ENCODE assay signal across 31 cellular contexts in the genomic region with DNA sequence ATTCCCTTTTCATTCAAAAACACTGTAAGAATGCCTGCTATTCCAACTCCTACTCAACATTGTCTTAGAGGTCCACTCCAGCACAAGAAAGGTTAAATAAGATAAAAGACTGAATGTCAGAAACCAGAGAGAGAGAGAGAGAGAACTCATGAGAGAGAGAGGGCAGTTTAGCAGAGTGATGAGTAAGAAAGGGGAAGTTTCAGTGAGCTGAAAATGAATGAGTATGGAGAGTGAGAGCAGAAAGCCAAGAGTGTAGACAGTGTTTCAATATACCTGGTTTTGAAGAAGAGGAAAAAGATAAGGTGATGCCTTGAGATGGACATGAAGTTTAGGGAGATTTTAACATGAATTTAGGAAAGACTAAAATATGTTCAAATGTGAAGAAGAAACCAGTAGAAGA.
DNase-seq lines count a peak whose midpoint lies in the region; ATAC-seq, FAIRE-seq and TF ChIP-seq lines count a peak whose summit lies in the region.
"Had no signal": no experiment of that assay in that cellular context is flagged by ENCODE, and none has a peak within 500 bp of the region (broad histone marks: within the 10 kb centered on the region; RNA-seq: fewer than 3 reads in every experiment).

No MANE protein-coding gene starts in this region.

- in situ Hi-C loops in HepG2 (cut with HindIII; ENCODE audit: extremely low pct_ligation_motif_present, low pct_unique_long_range_greater_than_20kb), result no loop called here

- H2AFZ ChIP-seq in HepG2 (ENCODE audit: low read length), result no peak overlapping the region

- H3K4me1 ChIP-seq in mesendoderm (ENCODE audit: control insufficient read depth, low read depth, low read length), result no peaks in the 10 kb centered on the region
- H3K4me1 ChIP-seq in Peyer's patch, result no peaks in the 10 kb centered on the region
- H3K4me1 ChIP-seq in HepG2 (ENCODE audit: insufficient read depth, low read length), result no peaks in the 10 kb centered on the region
- H3K4me1 ChIP-seq: colonic mucosa, left lung, suprapubic skin, upper lobe of left lung had no signal

- no peak overlapping the region for H2AK5ac ChIP-seq in mesendoderm (ENCODE audit: low read length)

- no peak overlapping the region for H3K56ac ChIP-seq in mesendoderm (ENCODE audit: low read length)

- no peak overlapping the region for H2BK120ac ChIP-seq in mesendoderm (ENCODE audit: low read depth, low read length)

- TF ChIP-seq POLR2A in Peyer's patch (IDR thresholded peaks at IDR 0.05), result no peak
- TF ChIP-seq POLR2A in HepG2 (IDR thresholded peaks at IDR 0.05; ENCODE audit: insufficient read depth in 1 of 2, low read depth in 2 of 2, low read length in 2 of 2), result no peak

- H3K18ac ChIP-seq in mesendoderm (ENCODE audit: low read length), result no peak overlapping the region

- TF ChIP-seq EP300 in HepG2 (IDR thresholded peaks at IDR 0.05; ENCODE audit: low read depth in 2 of 2, low read length in 2 of 2) (no peak), HepG2 (CRISPR knock-in tag; IDR thresholded peaks at IDR 0.05; ENCODE audit: borderline replicate concordance) (no peak)

- H3K4me2 ChIP-seq in mesendoderm (ENCODE audit: low read length), result no peak overlapping the region
- H3K4me2 ChIP-seq in HepG2 (ENCODE audit: low read depth, low read length), result no peak overlapping the region
- H3K4me2 ChIP-seq: smooth muscle cell had no signal

- POLR2A ChIA-PET in HepG2 (lab: Yijun Ruan, JAX), result no interaction called here

- H3K27ac ChIP-seq in mesendoderm (ENCODE audit: low read depth, low read length), result no peak overlapping the region
- no peak overlapping the region for H3K27ac ChIP-seq in Peyer's patch
- H3K27ac ChIP-seq in HepG2 (ENCODE audit: extremely low read length, insufficient read depth, low read length), result no peak overlapping the region
- H3K27ac ChIP-seq: colonic mucosa, epithelial cell of prostate, HL-60, left lung, suprapubic skin, upper lobe of left lung had no signal

- no peak overlapping the region for H2BK5ac ChIP-seq in mesendoderm (ENCODE audit: low read length)

- no peak for TF ChIP-seq RAD21 in HepG2 (CRISPR knock-in tag; IDR thresholded peaks at IDR 0.05)

- no peak overlapping the region for H3K4ac ChIP-seq in mesendoderm (ENCODE audit: low read depth, low read length)

- H3K23ac ChIP-seq in mesendoderm (ENCODE audit: low read length), result no peak overlapping the region

- H2BK15ac ChIP-seq in mesendoderm (replicated peaks; ENCODE audit: low read depth), result no peak overlapping the region

- no peak for TF ChIP-seq CTCF in Peyer's patch (IDR thresholded peaks at IDR 0.05)
- no peak for TF ChIP-seq CTCF in HepG2 (CRISPR knock-in tag; IDR thresholded peaks at IDR 0.05)

- BruUV-seq in HepG2 (replicated peaks; lab: Mats Ljungman, UMichigan), result no TSS peak

- CTCF ChIA-PET in HepG2 (lab: Yijun Ruan, JAX; ENCODE audit: low intra/inter-chr PET ratio, low total read pairs), result no interaction called here

- H3K79me2 ChIP-seq in mesendoderm (ENCODE audit: control insufficient read depth, insufficient read depth, low read length) (no peaks in the 10 kb centered on the region), HepG2 (ENCODE audit: insufficient read depth, low read length) (no peaks in the 10 kb centered on the region)

- no peaks in the 10 kb centered on the region for H3K79me1 ChIP-seq in mesendoderm (ENCODE audit: low read length)

- no peaks in the 10 kb centered on the region for H3K36me3 ChIP-seq in mesendoderm (ENCODE audit: control insufficient read depth, insufficient read depth, low read length)
- H3K36me3 ChIP-seq in Peyer's patch, result no peaks in the 10 kb centered on the region
- no peaks in the 10 kb centered on the region for H3K36me3 ChIP-seq in HepG2 (replicated peaks in 1 of 2; ENCODE audit: control insufficient read depth in 1 of 2, insufficient read depth in 2 of 2, low read length in 2 of 2)
- H3K36me3 ChIP-seq: colonic mucosa, left lung, suprapubic skin, upper lobe of left lung had no signal

- no peak overlapping the region for H3K9ac ChIP-seq in mesendoderm (ENCODE audit: low read length)
- H3K9ac ChIP-seq in HepG2 (ENCODE audit: insufficient read depth, low read depth, low read length), result no peak overlapping the region

- H3K27me3 ChIP-seq in mesendoderm (ENCODE audit: insufficient read depth, low read length, poor library complexity), result no peaks in the 10 kb centered on the region
- no peaks in the 10 kb centered on the region for H3K27me3 ChIP-seq in Peyer's patch
- no peaks in the 10 kb centered on the region; a peak in 1 of 5 replicates for H3K27me3 ChIP-seq in HepG2 (ENCODE audit: control insufficient read depth in 1 of 2, insufficient read depth in 2 of 2, low read length in 2 of 2)
- H3K27me3 ChIP-seq: colonic mucosa, left lung, suprapubic skin, upper lobe of left lung had no signal

- DNase-seq in NCI-H69 (lab: John Stamatoyannopoulos, UW) (peak; percentile 36), mesendoderm (peak; percentile 26), Peyer's patch (no peak), HepG2 (ENCODE audit: low spot score) (no peak), DMS 273 treated with DMSO at 0.1 percent for 48 hours (lab: John Stamatoyannopoulos, UW) (no peak)
- DNase-seq: ACHN; activated CD4-positive, alpha-beta T cell treated with anti-CD3 and anti-CD28 coated beads, Interleukin-2, amount 50 U/mL, for 1 hour; activated CD4-positive, CD25-positive, alpha-beta regulatory T cell; activated gamma-delta T cell; activated T-cell treated with anti-CD3 and anti-CD28 coated beads, Interleukin-2, amount 50 U/mL, for 4 hours; colonic mucosa; DMS153; effector CD8-positive, alpha-beta T cell; H9; left lung; NCI-H146; NCI-H345; posterior cingulate gyrus; right cardiac atrium; stimulated activated naive CD4-positive, alpha-beta T cell treated with Interleukin-2 at 50 U/mL for 16 hours; T-cell; upper lobe of left lung had no signal

- intact Hi-C loops in HepG2 (cut with micrococcal nuclease; ENCODE audit: unreplicated experiment), result no loop called here

- no peaks in the 10 kb centered on the region for H3K9me3 ChIP-seq in Peyer's patch
- H3K9me3 ChIP-seq in HepG2 (ENCODE audit: low read length), result no peaks in the 10 kb centered on the region
- H3K9me3 ChIP-seq: colonic mucosa, left lung, suprapubic skin, upper lobe of left lung had no signal

- H4K5ac ChIP-seq in mesendoderm (ENCODE audit: low read length), result no peak overlapping the region

- ATAC-seq in GM18907 (IDR thresholded peaks at IDR 0.05; ENCODE audit: unreplicated experiment) (peak; percentile 56), HG02852 (IDR thresholded peaks at IDR 0.05; ENCODE audit: unreplicated experiment) (peak; percentile 74), HepG2 (no peak), GM18858 (IDR thresholded peaks at IDR 0.05; ENCODE audit: unreplicated experiment) (no peak)
- ATAC-seq: activated T-cell treated with anti-CD3 and anti-CD28 coated beads, Interleukin-2, amount 50 U/mL, for 4 hours; left lung; right cardiac atrium; T-cell had no signal

- H4K20me1 ChIP-seq in HepG2 (ENCODE audit: insufficient read depth, low read length), result no peaks in the 10 kb centered on the region

- H3K4me3 ChIP-seq in mesendoderm (ENCODE audit: low read length), result no peak overlapping the region
- no peak overlapping the region for H3K4me3 ChIP-seq in Peyer's patch
- H3K4me3 ChIP-seq in HepG2 (replicated peaks in 1 of 3; ENCODE audit: insufficient read depth in 1 of 3, low read depth in 2 of 3, low read length in 3 of 3), result no peak overlapping the region
- H3K4me3 ChIP-seq: colonic mucosa, left lung, smooth muscle cell, suprapubic skin, upper lobe of left lung had no signal

- H4K8ac ChIP-seq in mesendoderm (ENCODE audit: low read depth, low read length), result no peak overlapping the region

- no peak for FAIRE-seq in HepG2 (lab: Jason Lieb, UNC)
- FAIRE-seq: astrocyte, RCC 7860 had no signal

TF ChIP-seq in HepG2, 621 proteins besides CTCF, POLR2A, EP300 and RAD21 (continues in another document):
- TF ChIP-seq ZNF292 (CRISPR knock-in tag; IDR thresholded peaks at IDR 0.05; ENCODE audit: borderline replicate concordance, low read depth), result no peak
- no peak for TF ChIP-seq NBN (conservative IDR thresholded peaks at IDR 0.05)
- TF ChIP-seq SSRP1 (CRISPR knock-in tag; IDR thresholded peaks at IDR 0.05), result no peak
- TF ChIP-seq ZNF10 (CRISPR knock-in tag; IDR thresholded peaks at IDR 0.05; ENCODE audit: borderline replicate concordance, low read depth), result no peak
- no peak for TF ChIP-seq TBX2 (CRISPR knock-in tag; IDR thresholded peaks at IDR 0.05; ENCODE audit: borderline replicate concordance)
- TF ChIP-seq TARDBP (CRISPR knock-in tag; IDR thresholded peaks at IDR 0.05), result no peak
- TF ChIP-seq, protein P1, sequence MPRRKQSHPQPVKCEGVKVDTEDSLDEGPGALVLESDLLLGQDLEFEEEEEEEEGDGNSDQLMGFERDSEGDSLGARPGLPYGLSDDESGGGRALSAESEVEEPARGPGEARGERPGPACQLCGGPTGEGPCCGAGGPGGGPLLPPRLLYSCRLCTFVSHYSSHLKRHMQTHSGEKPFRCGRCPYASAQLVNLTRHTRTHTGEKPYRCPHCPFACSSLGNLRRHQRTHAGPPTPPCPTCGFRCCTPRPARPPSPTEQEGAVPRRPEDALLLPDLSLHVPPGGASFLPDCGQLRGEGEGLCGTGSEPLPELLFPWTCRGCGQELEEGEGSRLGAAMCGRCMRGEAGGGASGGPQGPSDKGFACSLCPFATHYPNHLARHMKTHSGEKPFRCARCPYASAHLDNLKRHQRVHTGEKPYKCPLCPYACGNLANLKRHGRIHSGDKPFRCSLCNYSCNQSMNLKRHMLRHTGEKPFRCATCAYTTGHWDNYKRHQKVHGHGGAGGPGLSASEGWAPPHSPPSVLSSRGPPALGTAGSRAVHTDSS (CRISPR knock-in tag; conservative IDR thresholded peaks at IDR 0.05), result no peak
- TF ChIP-seq, protein P2, sequence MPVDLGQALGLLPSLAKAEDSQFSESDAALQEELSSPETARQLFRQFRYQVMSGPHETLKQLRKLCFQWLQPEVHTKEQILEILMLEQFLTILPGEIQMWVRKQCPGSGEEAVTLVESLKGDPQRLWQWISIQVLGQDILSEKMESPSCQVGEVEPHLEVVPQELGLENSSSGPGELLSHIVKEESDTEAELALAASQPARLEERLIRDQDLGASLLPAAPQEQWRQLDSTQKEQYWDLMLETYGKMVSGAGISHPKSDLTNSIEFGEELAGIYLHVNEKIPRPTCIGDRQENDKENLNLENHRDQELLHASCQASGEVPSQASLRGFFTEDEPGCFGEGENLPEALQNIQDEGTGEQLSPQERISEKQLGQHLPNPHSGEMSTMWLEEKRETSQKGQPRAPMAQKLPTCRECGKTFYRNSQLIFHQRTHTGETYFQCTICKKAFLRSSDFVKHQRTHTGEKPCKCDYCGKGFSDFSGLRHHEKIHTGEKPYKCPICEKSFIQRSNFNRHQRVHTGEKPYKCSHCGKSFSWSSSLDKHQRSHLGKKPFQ (CRISPR knock-in tag; IDR thresholded peaks at IDR 0.05; ENCODE audit: insufficient replicate concordance), result no peak
- no peak for TF ChIP-seq ZNF337 (CRISPR knock-in tag; IDR thresholded peaks at IDR 0.05; ENCODE audit: borderline replicate concordance, low read depth)
- TF ChIP-seq ZNF652 (CRISPR knock-in tag; IDR thresholded peaks at IDR 0.05; ENCODE audit: borderline replicate concordance, low read depth), result no peak
- no peak for TF ChIP-seq SP1 (IDR thresholded peaks at IDR 0.05)
- no peak for TF ChIP-seq SP1 (CRISPR knock-in tag; IDR thresholded peaks at IDR 0.05)

Comparison
In these comparisons a context has a peak if more than half of its experiments do, and no peak if none do; other contexts are left out.
1. ATAC-seq: peak in GM18907 (single experiment) and HG02852 (single experiment); none in HepG2 (single experiment) and GM18858 (single experiment).
2. DNase-seq: peak in NCI-H69 (single experiment) and mesendoderm (single experiment); none in Peyer's patch (0 of 3), HepG2 (single experiment) and DMS 273 treated with DMSO at 0.1 percent for 48 hours (single experiment).